In the genomic region with DNA sequence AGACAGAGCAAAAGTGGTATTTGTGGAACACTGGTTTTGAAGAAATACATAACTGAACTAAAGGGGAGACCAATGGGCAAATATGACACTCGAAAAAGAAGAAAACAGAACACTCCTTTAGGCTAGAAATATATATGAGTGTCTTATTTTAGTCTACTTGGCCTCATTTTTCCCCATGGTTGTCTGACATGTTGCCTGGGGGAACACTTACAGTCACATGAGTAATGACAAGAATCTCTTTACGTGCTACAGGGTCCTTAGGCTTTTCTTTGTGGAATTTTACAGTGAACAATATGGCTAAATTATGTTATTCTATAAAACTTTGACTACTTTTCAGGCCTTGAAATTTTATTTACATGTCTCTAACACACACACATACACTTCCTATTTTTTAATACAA, we compare ENCODE assay signal across 24 cellular contexts.
"Had no signal": no experiment of that assay in that cellular context is flagged by ENCODE, and none has a peak within 500 bp of the region (broad histone marks: within the 10 kb centered on the region; RNA-seq: fewer than 3 reads in every experiment).

No MANE protein-coding gene starts in this region.

- H3K27me3 Mint-ChIP-seq: naive thymus-derived CD4-positive, alpha-beta T cell; natural killer cell treated with Interleukin-12 subunit alpha and Interleukin-12 subunit beta and Interleukin-15 and Interleukin-18, amount 100 ng/mL, for 72 hours; progenitor cell of endocrine pancreas; stimulated activated naive B cell treated with anti-CD40 and anti-IgM and Interleukin-4, amounts not matched to agents 10 μg/mL and 1 μg/mL and 100 μg/mL, for 72 hours had no signal

- H3K27ac Mint-ChIP-seq: progenitor cell of endocrine pancreas; stimulated activated naive B cell treated with anti-CD40 and anti-IgM and Interleukin-4, amounts not matched to agents 10 μg/mL and 1 μg/mL and 100 μg/mL, for 72 hours had no signal

- H3K9me3 Mint-ChIP-seq: naive thymus-derived CD4-positive, alpha-beta T cell; natural killer cell treated with Interleukin-12 subunit alpha and Interleukin-12 subunit beta and Interleukin-15 and Interleukin-18, amount 100 ng/mL, for 72 hours; stimulated activated naive B cell treated with anti-CD40 and anti-IgM and Interleukin-4, amounts not matched to agents 10 μg/mL and 1 μg/mL and 100 μg/mL, for 72 hours had no signal

- DNase-seq: hippocampal formation; kidney glomerular epithelial cell; left cardiac atrium; left ventricle myocardium superior; lower lobe of right lung; mammary epithelial cell; mesendoderm; midbrain; mucosa of descending colon; naive thymus-derived CD4-positive, alpha-beta T cell; ovary; stimulated activated CD4-positive, alpha-beta T cell treated with anti-CD3 and anti-CD28 coated beads, Interleukin-12 subunit alpha, Interleukin-12 subunit beta, amount 100 ng/mL, for 4 hours; stimulated activated CD4-positive, alpha-beta T cell treated with anti-CD3 and anti-CD28 coated beads, Interleukin-15, amount 100 ng/mL, for 24 hours; stimulated activated CD4-positive, alpha-beta T cell treated with anti-CD3 and anti-CD28 coated beads, Interleukin-2, amount 100 ng/mL, for 24 hours; stimulated activated CD4-positive, alpha-beta T cell treated with anti-CD3 and anti-CD28 coated beads, Interleukin-4, amount 100 ng/mL, for 1 hour; stimulated activated naive B cell treated with anti-CD40 and anti-IgM and Interleukin-4, amounts not matched to agents 10 μg/mL and 1 μg/mL and 100 μg/mL, for 72 hours; stimulated activated naive CD8-positive, alpha-beta T cell treated with anti-CD3 and anti-CD28 coated beads, Interleukin-15, Interleukin-2, amounts not matched to agents 100 U/mL and 50 U/mL, for 24 hours; stomach; testis; thyroid gland; transverse colon; upper lobe of right lung had no signal

- H3K4me3 Mint-ChIP-seq: naive thymus-derived CD4-positive, alpha-beta T cell; natural killer cell treated with Interleukin-12 subunit alpha and Interleukin-12 subunit beta and Interleukin-15 and Interleukin-18, amount 100 ng/mL, for 72 hours; stimulated activated naive B cell treated with anti-CD40 and anti-IgM and Interleukin-4, amounts not matched to agents 10 μg/mL and 1 μg/mL and 100 μg/mL, for 72 hours had no signal
